15 cellular contexts compared by ENCODE assay signal in the genomic region with DNA sequence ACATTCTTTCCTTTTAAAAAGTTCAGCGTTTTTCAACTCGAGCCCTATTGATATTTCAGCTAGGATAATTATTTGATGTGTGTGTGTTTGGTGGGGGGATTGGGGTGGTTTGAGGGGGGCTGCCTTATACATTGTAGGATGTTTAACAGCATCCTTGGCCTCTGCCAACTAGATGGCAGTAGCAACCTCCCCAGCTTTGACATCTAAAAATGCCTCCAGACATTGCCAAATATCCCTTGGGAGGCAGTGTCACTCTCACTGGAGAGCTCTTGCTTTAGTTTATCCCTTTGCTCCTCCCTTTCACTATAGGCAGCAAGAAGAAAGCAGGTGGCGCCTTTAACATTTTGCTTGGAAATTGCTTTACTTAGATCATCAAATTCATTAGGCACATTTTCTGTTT. TPM values are rescaled to one million over a fixed set of nuclear protein-coding genes. Genes with fewer than 3 reads are reported as not detected.
DNase-seq lines count a peak whose midpoint lies in the region; ATAC-seq, FAIRE-seq and TF ChIP-seq lines count a peak whose summit lies in the region.
"Had no signal": no experiment of that assay in that cellular context is flagged by ENCODE, and none has a peak within 500 bp of the region (broad histone marks: within the 10 kb centered on the region; RNA-seq: fewer than 3 reads in every experiment).

No MANE protein-coding gene starts in this region.

- 32% methylated on average over 3 of the region's 3 CpGs for WGBS in HepG2 (ENCODE audit: low lambda C conversion rate)
- 67% methylated on average over 3 of the region's 3 CpGs for WGBS in right lobe of liver (ENCODE audit: insufficient coverage, low coverage, low lambda C conversion rate, missing lambda C conversion rate)

- no peaks in the 10 kb centered on the region for H3K4me1 ChIP-seq in HepG2 (ENCODE audit: insufficient read depth, low read length)
- no peaks in the 10 kb centered on the region for H3K4me1 ChIP-seq in right lobe of liver
- no peaks in the 10 kb centered on the region for H3K4me1 ChIP-seq in RWPE2 (ENCODE audit: insufficient read depth, poor library complexity, severe bottlenecking)
- H3K4me1 ChIP-seq: breast epithelium, thyroid gland had no signal

- H2AFZ ChIP-seq in HepG2 (ENCODE audit: low read length) = no peak overlapping the region

- CTCF ChIA-PET in HepG2 (lab: Yijun Ruan, JAX; ENCODE audit: low intra/inter-chr PET ratio, low total read pairs) = no interaction called here

- H3K79me2 ChIP-seq in HepG2 (ENCODE audit: insufficient read depth, low read length) = no peaks in the 10 kb centered on the region

- H3K9me3 ChIP-seq in HepG2 (ENCODE audit: low read length) = no peaks in the 10 kb centered on the region
- H3K9me3 ChIP-seq in right lobe of liver = no peaks in the 10 kb centered on the region
- no peaks in the 10 kb centered on the region for H3K9me3 ChIP-seq in RWPE2 (ENCODE audit: severe bottlenecking)
- H3K9me3 ChIP-seq: breast epithelium, SK-N-SH, thyroid gland had no signal

- no peaks in the 10 kb centered on the region for H3K27me3 ChIP-seq in HepG2 (ENCODE audit: control insufficient read depth in 1 of 2, insufficient read depth in 2 of 2, low read length in 2 of 2)
- no peaks in the 10 kb centered on the region for H3K27me3 ChIP-seq in right lobe of liver
- H3K27me3 ChIP-seq in RWPE2 (ENCODE audit: insufficient read depth, poor library complexity, severe bottlenecking) = no peaks in the 10 kb centered on the region
- H3K27me3 ChIP-seq: breast epithelium, thyroid gland had no signal

- BruUV-seq in HepG2 (replicated peaks; lab: Mats Ljungman, UMichigan) = no TSS peak

- no peak for TF ChIP-seq POLR2A in HepG2 (IDR thresholded peaks at IDR 0.05; ENCODE audit: insufficient read depth in 1 of 2, low read depth in 2 of 2, low read length in 2 of 2)
- no peak for TF ChIP-seq POLR2A in right lobe of liver (IDR thresholded peaks at IDR 0.05)

- H4K20me1 ChIP-seq in HepG2 (ENCODE audit: insufficient read depth, low read length) = no peaks in the 10 kb centered on the region

- DNase-seq in HepG2 (ENCODE audit: low spot score) = no peak
- no peak for DNase-seq in right lobe of liver
- no peak for DNase-seq in RWPE2 (ENCODE audit: low spot score)
- peak; percentile 38 to 43 for DNase-seq in hippocampal formation (lab: John Stamatoyannopoulos, UW)
- no peak for DNase-seq in activated gamma-delta T cell (lab: John Stamatoyannopoulos, UW)
- no peak for DNase-seq in germinal center (ENCODE audit: low spot score)
- no peak for DNase-seq in HuH-7 (ENCODE audit: low spot score)
- DNase-seq: activated naive CD4-positive, alpha-beta T cell treated with Interleukin-2 at 50 U/mL for 16 hours; naive thymus-derived CD4-positive, alpha-beta T cell; NCI-H146; SK-N-SH; thyroid gland had no signal

- FAIRE-seq in HepG2 (lab: Jason Lieb, UNC) = no peak

- peak; percentile 22 for TF ChIP-seq CTCF in HepG2 (CRISPR knock-in tag; IDR thresholded peaks at IDR 0.05)
- TF ChIP-seq CTCF in right lobe of liver (IDR thresholded peaks at IDR 0.05) = no peak
- TF ChIP-seq CTCF in RWPE2 (IDR thresholded peaks at IDR 0.05; ENCODE audit: poor library complexity, severe bottlenecking) = peak; percentile 67

- H3K4me3 ChIP-seq in HepG2 (replicated peaks in 1 of 3; ENCODE audit: insufficient read depth in 1 of 3, low read depth in 2 of 3, low read length in 3 of 3) = no peak overlapping the region
- H3K4me3 ChIP-seq in right lobe of liver = no peak overlapping the region
- no peak overlapping the region for H3K4me3 ChIP-seq in RWPE2 (ENCODE audit: severe bottlenecking)
- H3K4me3 ChIP-seq: breast epithelium, thyroid gland had no signal

- no peak overlapping the region for H3K9ac ChIP-seq in HepG2 (ENCODE audit: insufficient read depth, low read depth, low read length)
- H3K9ac ChIP-seq: SK-N-SH had no signal

- H3K27ac ChIP-seq in HepG2 (ENCODE audit: extremely low read length, insufficient read depth, low read length) (no peak overlapping the region), right lobe of liver (no peak overlapping the region), RWPE2 (ENCODE audit: poor library complexity, severe bottlenecking) (no peak overlapping the region)
- H3K27ac ChIP-seq: breast epithelium, thyroid gland had no signal

- TF ChIP-seq RAD21 in HepG2 (CRISPR knock-in tag; IDR thresholded peaks at IDR 0.05) = no peak

- POLR2A ChIA-PET in HepG2 (lab: Yijun Ruan, JAX) = no interaction called here

- H3K36me3 ChIP-seq in HepG2 (replicated peaks in 1 of 2; ENCODE audit: control insufficient read depth in 1 of 2, insufficient read depth in 2 of 2, low read length in 2 of 2) (no peaks in the 10 kb centered on the region), right lobe of liver (no peaks in the 10 kb centered on the region), RWPE2 (ENCODE audit: low read depth) (no peaks in the 10 kb centered on the region)
- H3K36me3 ChIP-seq: breast epithelium, thyroid gland had no signal

- no peak for TF ChIP-seq EP300 in HepG2 (IDR thresholded peaks at IDR 0.05; ENCODE audit: low read depth in 2 of 2, low read length in 2 of 2)
- TF ChIP-seq EP300 in HepG2 (CRISPR knock-in tag; IDR thresholded peaks at IDR 0.05; ENCODE audit: borderline replicate concordance) = no peak

- intact Hi-C loops in HepG2 (cut with micrococcal nuclease; ENCODE audit: unreplicated experiment) = loop anchor here (5.0 kb wide), 1 partner anchor 45 kb away; no protein-coding TSS in a partner anchor
- intact Hi-C loops in right lobe of liver (cut with DNase I) = no loop called here

- in situ Hi-C loops in HepG2 (cut with HindIII; ENCODE audit: extremely low pct_ligation_motif_present, low pct_unique_long_range_greater_than_20kb) = no loop called here

- no peak overlapping the region for H3K4me2 ChIP-seq in HepG2 (ENCODE audit: low read depth, low read length)
- H3K4me2 ChIP-seq: SK-N-SH had no signal

- no peak for ATAC-seq in HepG2
- ATAC-seq in right lobe of liver = no peak
- ATAC-seq in RWPE2 (ENCODE audit: low read depth) = peak; percentile 50; the same call in 2 of the 3 replicates
- ATAC-seq in HG03442 (IDR thresholded peaks at IDR 0.05; ENCODE audit: unreplicated experiment) = no peak
- ATAC-seq: naive thymus-derived CD4-positive, alpha-beta T cell had no signal

RNA-seq across cellular contexts. Expression of a gene that starts 14.6 kb away (rescaled TPM):
- not detected in 2 replicates for total RNA-seq in HepG2 (2016; rRNA removed; fragmentation: Illumina TruSeq; extraction: Trizol)
- not detected in 2 replicates for total RNA-seq in HepG2 (2016; cell fraction: cytosol; rRNA removed; fragmentation: Illumina TruSeq; extraction: Trizol; ENCODE audit: low read depth)
- total RNA-seq in HepG2 (2016; cell fraction: insoluble cytoplasmic fraction; rRNA removed; fragmentation: Illumina TruSeq; extraction: Trizol) = not detected in 2 replicates
- total RNA-seq in HepG2 (2016; cell fraction: membrane; rRNA removed; fragmentation: Illumina TruSeq; extraction: Trizol) = not detected in 2 replicates
- not detected in 2 replicates for total RNA-seq in HepG2 (2016; cell fraction: nucleus; rRNA removed; fragmentation: Illumina TruSeq; extraction: Trizol)
- polyA plus RNA-seq in HepG2 (2011; rRNA removed) = 0.11 TPM in 1 of 2 replicates, not detected in the other
- polyA plus RNA-seq in HepG2 (2011; cell fraction: cytosol; rRNA removed) = not detected in 2 replicates
- polyA plus RNA-seq in HepG2 (2011; cell fraction: nucleus; rRNA removed) = not detected in 2 replicates
- 0.32 and 0.45 TPM in 2 replicates for polyA plus RNA-seq in HepG2 (2012)
- not detected in 2 replicates for polyA plus RNA-seq in HepG2 (2016; cell fraction: cytosol; fragmentation: Illumina TruSeq; extraction: Trizol; ENCODE audit: low read depth)
- not detected in 2 replicates for polyA plus RNA-seq in HepG2 (2016; cell fraction: insoluble cytoplasmic fraction; fragmentation: Illumina TruSeq; extraction: Trizol; ENCODE audit: low read depth)
- not detected in 2 replicates for polyA plus RNA-seq in HepG2 (2016; cell fraction: membrane; fragmentation: Illumina TruSeq; extraction: Trizol; ENCODE audit: low read depth)
- polyA plus RNA-seq in HepG2 (2016; cell fraction: nucleus; fragmentation: Illumina TruSeq; extraction: Trizol; ENCODE audit: insufficient read depth, low read depth) = not detected in 2 replicates
- polyA minus RNA-seq in HepG2 (2011; rRNA and poly(A)+ RNA removed; ENCODE audit: low replicate concordance) = not detected in 2 replicates
- not detected in 2 replicates for polyA minus RNA-seq in HepG2 (2011; cell fraction: cytosol; rRNA and poly(A)+ RNA removed)
- not detected in 2 replicates for polyA minus RNA-seq in HepG2 (2011; cell fraction: nucleus; rRNA and poly(A)+ RNA removed)
- not detected for total RNA-seq in right lobe of liver
- total RNA-seq: pulmonary artery endothelial cell, thyroid gland had no signal
- polyA plus RNA-seq: SK-N-SH had no signal

RNA-seq across cellular contexts. Expression of a gene that starts 15.4 kb away (rescaled TPM):
- total RNA-seq in HepG2 (2016; rRNA removed; fragmentation: Illumina TruSeq; extraction: Trizol) (16.7 and 19.6 TPM in 2 replicates), right lobe of liver (1 to 10 TPM; 2.3 to 5.3 (median 3.3) TPM)
- 27.1 and 31.8 TPM in 2 replicates for total RNA-seq in HepG2 (2016; cell fraction: cytosol; rRNA removed; fragmentation: Illumina TruSeq; extraction: Trizol; ENCODE audit: low read depth)
- total RNA-seq in HepG2 (2016; cell fraction: insoluble cytoplasmic fraction; rRNA removed; fragmentation: Illumina TruSeq; extraction: Trizol) = 17.0 and 18.9 TPM in 2 replicates
- 37.0 and 42.3 TPM in 2 replicates for total RNA-seq in HepG2 (2016; cell fraction: membrane; rRNA removed; fragmentation: Illumina TruSeq; extraction: Trizol)
- 9.4 and 9.5 TPM in 2 replicates for total RNA-seq in HepG2 (2016; cell fraction: nucleus; rRNA removed; fragmentation: Illumina TruSeq; extraction: Trizol)
- polyA plus RNA-seq in HepG2 (2011; rRNA removed) = 47.6 and 50.4 TPM in 2 replicates
- 44.5 and 55.5 TPM in 2 replicates for polyA plus RNA-seq in HepG2 (2011; cell fraction: cytosol; rRNA removed)
- polyA plus RNA-seq in HepG2 (2011; cell fraction: nucleus; rRNA removed) = 18.6 and 25.0 TPM in 2 replicates
- 22.6 and 31.0 TPM in 2 replicates for polyA plus RNA-seq in HepG2 (2012)
- 59.2 and 64.6 TPM in 2 replicates for polyA plus RNA-seq in HepG2 (2016; cell fraction: cytosol; fragmentation: Illumina TruSeq; extraction: Trizol; ENCODE audit: low read depth)
- 33.0 and 35.8 TPM in 2 replicates for polyA plus RNA-seq in HepG2 (2016; cell fraction: insoluble cytoplasmic fraction; fragmentation: Illumina TruSeq; extraction: Trizol; ENCODE audit: low read depth)
- polyA plus RNA-seq in HepG2 (2016; cell fraction: membrane; fragmentation: Illumina TruSeq; extraction: Trizol; ENCODE audit: low read depth) = 58.6 and 59.9 TPM in 2 replicates
- polyA plus RNA-seq in HepG2 (2016; cell fraction: nucleus; fragmentation: Illumina TruSeq; extraction: Trizol; ENCODE audit: insufficient read depth, low read depth) = 22.2 and 26.4 TPM in 2 replicates
- polyA minus RNA-seq in HepG2 (2011; rRNA and poly(A)+ RNA removed; ENCODE audit: low replicate concordance) = 9.7 and 31.5 TPM in 2 replicates
- polyA minus RNA-seq in HepG2 (2011; cell fraction: cytosol; rRNA and poly(A)+ RNA removed) = 4.8 and 11.1 TPM in 2 replicates
- 4.0 and 11.1 TPM in 2 replicates for polyA minus RNA-seq in HepG2 (2011; cell fraction: nucleus; rRNA and poly(A)+ RNA removed)

RNA-seq across cellular contexts. Expression of a gene that starts 23.2 kb away (rescaled TPM):
- 26.4 and 65.9 TPM in 2 replicates for total RNA-seq in HepG2 (2016; rRNA removed; fragmentation: Illumina TruSeq; extraction: Trizol)
- total RNA-seq in HepG2 (2016; cell fraction: cytosol; rRNA removed; fragmentation: Illumina TruSeq; extraction: Trizol; ENCODE audit: low read depth) = 16.2 and 16.8 TPM in 2 replicates
- 26.3 and 65.1 TPM in 2 replicates for total RNA-seq in HepG2 (2016; cell fraction: insoluble cytoplasmic fraction; rRNA removed; fragmentation: Illumina TruSeq; extraction: Trizol)
- total RNA-seq in HepG2 (2016; cell fraction: membrane; rRNA removed; fragmentation: Illumina TruSeq; extraction: Trizol) = 26.4 and 29.9 TPM in 2 replicates
- total RNA-seq in HepG2 (2016; cell fraction: nucleus; rRNA removed; fragmentation: Illumina TruSeq; extraction: Trizol) = 64.4 and 84.9 TPM in 2 replicates
- polyA plus RNA-seq in HepG2 (2011; rRNA removed) = 74.1 and 85.7 TPM in 2 replicates
- polyA plus RNA-seq in HepG2 (2011; cell fraction: cytosol; rRNA removed) = 37.8 and 44.8 TPM in 2 replicates
- 94.4 and 98.4 TPM in 2 replicates for polyA plus RNA-seq in HepG2 (2011; cell fraction: nucleus; rRNA removed)
- 62.3 and 63.6 TPM in 2 replicates for polyA plus RNA-seq in HepG2 (2012)
- 22.0 and 26.6 TPM in 2 replicates for polyA plus RNA-seq in HepG2 (2016; cell fraction: cytosol; fragmentation: Illumina TruSeq; extraction: Trizol; ENCODE audit: low read depth)
- polyA plus RNA-seq in HepG2 (2016; cell fraction: insoluble cytoplasmic fraction; fragmentation: Illumina TruSeq; extraction: Trizol; ENCODE audit: low read depth) = 39.8 and 50.9 TPM in 2 replicates
- 33.2 and 33.6 TPM in 2 replicates for polyA plus RNA-seq in HepG2 (2016; cell fraction: membrane; fragmentation: Illumina TruSeq; extraction: Trizol; ENCODE audit: low read depth)
- polyA plus RNA-seq in HepG2 (2016; cell fraction: nucleus; fragmentation: Illumina TruSeq; extraction: Trizol; ENCODE audit: insufficient read depth, low read depth) = 167 and 168 TPM in 2 replicates
- 86.1 and 91.5 TPM in 2 replicates for polyA minus RNA-seq in HepG2 (2011; rRNA and poly(A)+ RNA removed; ENCODE audit: low replicate concordance)
- polyA minus RNA-seq in HepG2 (2011; cell fraction: cytosol; rRNA and poly(A)+ RNA removed) = 35.9 and 37.0 TPM in 2 replicates
- 68.5 and 79.2 TPM in 2 replicates for polyA minus RNA-seq in HepG2 (2011; cell fraction: nucleus; rRNA and poly(A)+ RNA removed)
- 10 to 100 TPM; 35.7 to 58.4 (median 40.5) TPM for total RNA-seq in right lobe of liver

RNA-seq across cellular contexts. Expression of a gene that starts 29.8 kb away (rescaled TPM):
- 22.0 and 38.3 TPM in 2 replicates for total RNA-seq in HepG2 (2016; rRNA removed; fragmentation: Illumina TruSeq; extraction: Trizol)
- total RNA-seq in HepG2 (2016; cell fraction: cytosol; rRNA removed; fragmentation: Illumina TruSeq; extraction: Trizol; ENCODE audit: low read depth) = 17.7 and 19.7 TPM in 2 replicates
- 22.2 and 38.4 TPM in 2 replicates for total RNA-seq in HepG2 (2016; cell fraction: insoluble cytoplasmic fraction; rRNA removed; fragmentation: Illumina TruSeq; extraction: Trizol)
- 35.6 and 38.6 TPM in 2 replicates for total RNA-seq in HepG2 (2016; cell fraction: membrane; rRNA removed; fragmentation: Illumina TruSeq; extraction: Trizol)
- 39.9 and 40.9 TPM in 2 replicates for total RNA-seq in HepG2 (2016; cell fraction: nucleus; rRNA removed; fragmentation: Illumina TruSeq; extraction: Trizol)
- polyA plus RNA-seq in HepG2 (2011; rRNA removed) = 65.6 and 75.9 TPM in 2 replicates
- 66.7 and 88.3 TPM in 2 replicates for polyA plus RNA-seq in HepG2 (2011; cell fraction: cytosol; rRNA removed)
- 46.0 and 49.6 TPM in 2 replicates for polyA plus RNA-seq in HepG2 (2011; cell fraction: nucleus; rRNA removed)
- 22.5 and 24.8 TPM in 2 replicates for polyA plus RNA-seq in HepG2 (2012)
- polyA plus RNA-seq in HepG2 (2016; cell fraction: cytosol; fragmentation: Illumina TruSeq; extraction: Trizol; ENCODE audit: low read depth) = 16.5 and 19.7 TPM in 2 replicates
- 24.3 and 27.0 TPM in 2 replicates for polyA plus RNA-seq in HepG2 (2016; cell fraction: insoluble cytoplasmic fraction; fragmentation: Illumina TruSeq; extraction: Trizol; ENCODE audit: low read depth)
- polyA plus RNA-seq in HepG2 (2016; cell fraction: membrane; fragmentation: Illumina TruSeq; extraction: Trizol; ENCODE audit: low read depth) = 29.1 and 31.7 TPM in 2 replicates
- polyA plus RNA-seq in HepG2 (2016; cell fraction: nucleus; fragmentation: Illumina TruSeq; extraction: Trizol; ENCODE audit: insufficient read depth, low read depth) = 41.1 and 42.9 TPM in 2 replicates
- 127 and 240 TPM in 2 replicates for polyA minus RNA-seq in HepG2 (2011; rRNA and poly(A)+ RNA removed; ENCODE audit: low replicate concordance)
- polyA minus RNA-seq in HepG2 (2011; cell fraction: cytosol; rRNA and poly(A)+ RNA removed) = 35.0 and 40.9 TPM in 2 replicates
- 56.0 and 62.5 TPM in 2 replicates for polyA minus RNA-seq in HepG2 (2011; cell fraction: nucleus; rRNA and poly(A)+ RNA removed)
- 10 to 100 TPM; 16.6 to 26.2 (median 20.8) TPM for total RNA-seq in right lobe of liver

RNA-seq across cellular contexts. Expression of a gene that starts 44.5 kb away (rescaled TPM):
- total RNA-seq in HepG2 (2016; rRNA removed; fragmentation: Illumina TruSeq; extraction: Trizol) (36.0 and 65.1 TPM in 2 replicates), right lobe of liver (100 to 1,000 TPM in 4 of 6 experiments, 10 to 100 TPM in 2; 84.3 to 373 (median 116) TPM)
- total RNA-seq in HepG2 (2016; cell fraction: cytosol; rRNA removed; fragmentation: Illumina TruSeq; extraction: Trizol; ENCODE audit: low read depth) = 6.2 and 6.3 TPM in 2 replicates
- total RNA-seq in HepG2 (2016; cell fraction: insoluble cytoplasmic fraction; rRNA removed; fragmentation: Illumina TruSeq; extraction: Trizol) = 34.4 and 64.3 TPM in 2 replicates
- 21.2 and 23.6 TPM in 2 replicates for total RNA-seq in HepG2 (2016; cell fraction: membrane; rRNA removed; fragmentation: Illumina TruSeq; extraction: Trizol)
- 61.5 and 66.3 TPM in 2 replicates for total RNA-seq in HepG2 (2016; cell fraction: nucleus; rRNA removed; fragmentation: Illumina TruSeq; extraction: Trizol)
- 49.0 and 67.2 TPM in 2 replicates for polyA plus RNA-seq in HepG2 (2011; rRNA removed)
- 51.5 and 81.1 TPM in 2 replicates for polyA plus RNA-seq in HepG2 (2011; cell fraction: cytosol; rRNA removed)
- 16.0 and 26.7 TPM in 2 replicates for polyA plus RNA-seq in HepG2 (2011; cell fraction: nucleus; rRNA removed)
- polyA plus RNA-seq in HepG2 (2012) = 44.1 and 51.7 TPM in 2 replicates
- polyA plus RNA-seq in HepG2 (2016; cell fraction: cytosol; fragmentation: Illumina TruSeq; extraction: Trizol; ENCODE audit: low read depth) = 5.0 TPM in 2 replicates
- polyA plus RNA-seq in HepG2 (2016; cell fraction: insoluble cytoplasmic fraction; fragmentation: Illumina TruSeq; extraction: Trizol; ENCODE audit: low read depth) = 33.1 and 34.5 TPM in 2 replicates
- polyA plus RNA-seq in HepG2 (2016; cell fraction: membrane; fragmentation: Illumina TruSeq; extraction: Trizol; ENCODE audit: low read depth) = 13.3 and 15.5 TPM in 2 replicates
- polyA plus RNA-seq in HepG2 (2016; cell fraction: nucleus; fragmentation: Illumina TruSeq; extraction: Trizol; ENCODE audit: insufficient read depth, low read depth) = 86.0 and 86.3 TPM in 2 replicates
- polyA minus RNA-seq in HepG2 (2011; rRNA and poly(A)+ RNA removed; ENCODE audit: low replicate concordance) = 33.3 and 94.7 TPM in 2 replicates
- 68.1 and 88.6 TPM in 2 replicates for polyA minus RNA-seq in HepG2 (2011; cell fraction: cytosol; rRNA and poly(A)+ RNA removed)
- polyA minus RNA-seq in HepG2 (2011; cell fraction: nucleus; rRNA and poly(A)+ RNA removed) = 15.1 and 31.3 TPM in 2 replicates

Comparison
In these comparisons a context has a peak if more than half of its experiments do, and no peak if none do; other contexts are left out.
1. CTCF ChIP-seq: peak in HepG2 (single experiment) and RWPE2 (single experiment); none in right lobe of liver (0 of 4).
2. DNase-seq: peak in hippocampal formation (2 of 2); none in HepG2 (single experiment), right lobe of liver (0 of 3), RWPE2 (single experiment), activated gamma-delta T cell (single experiment), germinal center (single experiment) and HuH-7 (single experiment).